9 cellular contexts compared by ENCODE assay signal in genomic region chr6:109676724-109677123, GRCh38.
"Had no signal": no experiment of that assay in that cellular context is flagged by ENCODE, and none has a peak within 500 bp of the region (broad histone marks: within the 10 kb centered on the region; RNA-seq: fewer than 3 reads in every experiment).

No MANE protein-coding gene starts in this region.

- H3K4me2 ChIP-seq: GM23338, KMS-11 had no signal

- FAIRE-seq: HTR-8/SVneo had no signal

- DNase-seq: H9, HCEC 1CT, HFFc6, IMR-90, Karpas-422, KBM-7 had no signal

- H3K27ac ChIP-seq: KMS-11 had no signal

- H3K4me3 Mint-ChIP-seq: GM23338, H9, HFFc6 had no signal

- H3K9ac ChIP-seq: KMS-11 had no signal

- H3K4me3 ChIP-seq: GM23338 had no signal

- ATAC-seq: GM23338 had no signal

- H2AFZ ChIP-seq: GM23338 had no signal

- H3K27ac Mint-ChIP-seq: GM23338, H9, HFFc6 had no signal

- H3K9me3 Mint-ChIP-seq: HFFc6 had no signal
